In the genomic region with DNA sequence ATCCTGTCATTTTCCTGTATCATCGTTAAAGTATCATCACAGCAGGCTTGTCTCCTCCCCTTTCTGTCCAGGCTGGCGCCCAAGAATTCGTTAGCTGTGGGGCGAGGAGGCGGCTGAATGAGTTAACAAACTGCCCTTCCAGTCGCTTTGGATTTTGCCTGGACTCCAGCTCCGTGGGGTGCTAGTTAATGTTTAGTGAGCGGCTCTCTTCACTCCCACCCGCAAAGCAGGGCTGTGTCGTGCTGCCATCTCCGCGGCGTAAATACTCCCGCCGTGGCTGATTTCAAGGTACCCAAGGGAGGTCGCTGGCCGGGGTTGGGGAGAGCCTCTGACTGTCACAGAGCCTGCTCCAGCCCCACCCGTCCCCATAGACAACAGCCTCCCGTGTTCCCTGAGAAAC, we compare ENCODE assay signal across 16 cellular contexts. TPM values are rescaled to one million over a fixed set of nuclear protein-coding genes. Genes with fewer than 3 reads are reported as not detected.
DNase-seq lines count a peak whose midpoint lies in the region; ATAC-seq lines count a peak whose summit lies in the region.
"Had no signal": no experiment of that assay in that cellular context is flagged by ENCODE, and none has a peak within 500 bp of the region (broad histone marks: within the 10 kb centered on the region; RNA-seq: fewer than 3 reads in every experiment).

No MANE protein-coding gene starts in this region.

- DNase-seq in NCI-H69 (lab: John Stamatoyannopoulos, UW) = peak; percentile 85
- no peak for DNase-seq in mesenchymal stem cell
- no peak for DNase-seq in LoVo (ENCODE audit: low spot score)
- DNase-seq: activated CD4-positive, alpha-beta T cell treated with anti-CD3 and anti-CD28 coated beads for 1 hour; activated naive CD4-positive, alpha-beta T cell treated with Interleukin-2 at 50 U/mL for 16 hours; GF-D8; NCI-H146; NCI-H446; stimulated activated CD4-positive, alpha-beta T cell treated with anti-CD3 and anti-CD28 coated beads, Interleukin-1b, Interleukin-23, amount 100 ng/mL, for 48 hours had no signal

- H3K4me1 ChIP-seq in mesenchymal stem cell (ENCODE audit: control insufficient read depth, insufficient read depth, low read depth, low read length) = peaks cover 2% of the 10 kb centered on the region

- H3K18ac ChIP-seq in mesenchymal stem cell (ENCODE audit: low read depth in 1 of 2, low read length in 2 of 2) = no peak overlapping the region

- ATAC-seq in HG03039 (IDR thresholded peaks at IDR 0.05; ENCODE audit: unreplicated experiment) (no peak), GM21825 (IDR thresholded peaks at IDR 0.05; ENCODE audit: unreplicated experiment) (no peak)
- ATAC-seq: natural killer cell treated with Interleukin-12 subunit alpha and Interleukin-12 subunit beta and Interleukin-15 and Interleukin-18, amount 100 ng/mL, for 72 hours had no signal

- H2BK120ac ChIP-seq in mesenchymal stem cell (ENCODE audit: low read depth, low read length) = no peak overlapping the region

- H3K4me2 ChIP-seq in mesenchymal stem cell (ENCODE audit: low read length, poor library complexity, severe bottlenecking) = peak overlapping the region; percentile 55

- no peak overlapping the region for H4K91ac ChIP-seq in mesenchymal stem cell (ENCODE audit: low read length)

- H3K4ac ChIP-seq in mesenchymal stem cell (ENCODE audit: low read depth in 1 of 2, low read length in 2 of 2) = no peak overlapping the region

- H2BK5ac ChIP-seq in mesenchymal stem cell (ENCODE audit: low read depth, low read length, poor library complexity, severe bottlenecking) = peak overlapping the region; percentile 84

- H3K4me3 ChIP-seq in mesenchymal stem cell (ENCODE audit: insufficient read depth in 1 of 2, low read depth in 1 of 2, low read length in 2 of 2) = peak overlapping the region in 1 of 2 experiments; percentile 44
- no peak overlapping the region for H3K4me3 ChIP-seq in skin epidermis
- H3K4me3 ChIP-seq: ascending aorta, SJSA1 had no signal

- H3K79me1 ChIP-seq in mesenchymal stem cell (replicated peaks; ENCODE audit: low read length, poor library complexity, severe bottlenecking) = no peaks in the 10 kb centered on the region

- no peaks in the 10 kb centered on the region for H3K36me3 ChIP-seq in mesenchymal stem cell (ENCODE audit: control insufficient read depth in 1 of 2, insufficient read depth in 2 of 2, low read depth in 1 of 2, low read length in 2 of 2)
- H3K36me3 ChIP-seq: ascending aorta, SJSA1 had no signal

- H3K9me3 ChIP-seq in mesenchymal stem cell (ENCODE audit: control insufficient read depth, low read length) = no peaks in the 10 kb centered on the region
- H3K9me3 ChIP-seq: ascending aorta, SJSA1 had no signal

- WGBS in mesenchymal stem cell = 98% methylated on average over 17 of the region's 19 CpGs

- H4K8ac ChIP-seq in mesenchymal stem cell (ENCODE audit: low read length) = no peak overlapping the region

- H2AK5ac ChIP-seq in mesenchymal stem cell (ENCODE audit: low read length, severe bottlenecking) = no peak overlapping the region

- peak overlapping the region; percentile 6 to 63 for H2BK12ac ChIP-seq in mesenchymal stem cell (ENCODE audit: low read length in 2 of 2)

- no peak overlapping the region for H3K14ac ChIP-seq in mesenchymal stem cell (ENCODE audit: low read length in 2 of 2)

- no peak overlapping the region for H2AFZ ChIP-seq in mesenchymal stem cell (ENCODE audit: low read depth, low read length)

- H2BK15ac ChIP-seq in mesenchymal stem cell (ENCODE audit: low read depth, poor library complexity, severe bottlenecking) = no peak overlapping the region

- H3K27ac ChIP-seq in cingulate gyrus (ENCODE audit: low read depth, low read length) (peak overlapping the region; percentile 24), mesenchymal stem cell (ENCODE audit: low read length, poor library complexity, severe bottlenecking) (peak overlapping the region; percentile 83), skin epidermis (peak overlapping the region in 14 of 21 experiments; percentile 1 to 85 (median 64))
- H3K27ac ChIP-seq: SJSA1 had no signal

- H3K27me3 ChIP-seq in mesenchymal stem cell (ENCODE audit: control insufficient read depth in 1 of 2, insufficient read depth in 1 of 2, low read length in 2 of 2) = no peaks in the 10 kb centered on the region
- H3K27me3 ChIP-seq: ascending aorta, SJSA1 had no signal

- peak overlapping the region; percentile 37 for H3K9ac ChIP-seq in mesenchymal stem cell (ENCODE audit: low read length)

- no peak overlapping the region for H3K23ac ChIP-seq in mesenchymal stem cell (ENCODE audit: low read length in 2 of 2)

RNA-seq across cellular contexts. Expression of a gene that starts 44.9 kb away (rescaled TPM):
- polyA plus RNA-seq in mesenchymal stem cell (2013, experiment 1 of 2) = 106 TPM
- 105 TPM for polyA plus RNA-seq in mesenchymal stem cell (2013, experiment 2 of 2)

Comparison
In these comparisons a context has a peak if more than half of its experiments do, and no peak if none do; other contexts are left out.
1. H3K27ac ChIP-seq: peak in every context shown above with its lines; median percentile 83 in mesenchymal stem cell; 64 in skin epidermis; 24 in cingulate gyrus.